In genomic region chr12:124465473-124465872, GRCh38 we compare ENCODE assay signal across 1 cellular context.
TF ChIP-seq lines count a peak whose summit lies in the region.

No MANE protein-coding gene starts in this region.

TF ChIP-seq in GM23338, 12 proteins besides CTCF, POLR2A, EP300 and RAD21:
- no peak for TF ChIP-seq ZNF462 (CRISPR knock-in tag; IDR thresholded peaks at IDR 0.05)
- no peak for TF ChIP-seq CREB1 (CRISPR knock-in tag; IDR thresholded peaks at IDR 0.05; ENCODE audit: low read depth)
- TF ChIP-seq EZH2 (IDR thresholded peaks at IDR 0.05; ENCODE audit: low read depth, unreplicated experiment), result no peak
- no peak for TF ChIP-seq EZH2phosphoT487 (IDR thresholded peaks at IDR 0.05; ENCODE audit: unreplicated experiment)
- TF ChIP-seq POLR2AphosphoS5 (IDR thresholded peaks at IDR 0.05; ENCODE audit: low read depth), result no peak
- TF ChIP-seq ZNF331 (CRISPR knock-in tag; IDR thresholded peaks at IDR 0.05; ENCODE audit: low read depth), result no peak
- no peak for TF ChIP-seq JUNB (IDR thresholded peaks at IDR 0.05; ENCODE audit: unreplicated experiment)
- no peak for TF ChIP-seq ZNF114 (CRISPR knock-in tag; IDR thresholded peaks at IDR 0.05)
- TF ChIP-seq ETS1 (IDR thresholded peaks at IDR 0.05), result no peak
- no peak for TF ChIP-seq NANOG (IDR thresholded peaks at IDR 0.05; ENCODE audit: borderline replicate concordance)
- no peak for TF ChIP-seq STAT1 (IDR thresholded peaks at IDR 0.05; ENCODE audit: unreplicated experiment)
- no peak for TF ChIP-seq REST (IDR thresholded peaks at IDR 0.05; ENCODE audit: unreplicated experiment)
